In the genomic region with DNA sequence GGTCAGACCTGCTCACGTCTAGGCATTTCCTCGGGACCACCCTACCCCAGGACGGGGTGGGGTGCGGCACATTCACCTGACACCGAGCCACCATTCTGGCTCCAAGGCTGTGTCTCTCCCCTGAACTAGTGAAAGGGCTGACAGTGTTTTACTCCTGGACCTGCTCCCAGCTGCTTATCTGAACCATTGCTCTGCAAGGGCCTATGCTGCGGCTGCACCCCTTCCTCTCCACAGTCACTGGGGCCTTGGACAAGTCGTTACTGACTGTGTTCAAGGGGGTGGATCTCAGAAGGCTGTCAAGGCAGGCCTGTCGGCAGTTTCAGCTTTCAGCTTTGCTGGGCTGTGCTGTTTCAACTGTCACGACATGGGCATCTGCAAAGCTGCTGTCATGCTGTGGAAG, we compare ENCODE assay signal across 1 cellular context.
TF ChIP-seq lines count a peak whose summit lies in the region.

No MANE protein-coding gene starts in this region.

TF ChIP-seq in HepG2, 621 proteins besides CTCF, POLR2A, EP300 and RAD21 (continued from another document):
- TF ChIP-seq, protein P1, sequence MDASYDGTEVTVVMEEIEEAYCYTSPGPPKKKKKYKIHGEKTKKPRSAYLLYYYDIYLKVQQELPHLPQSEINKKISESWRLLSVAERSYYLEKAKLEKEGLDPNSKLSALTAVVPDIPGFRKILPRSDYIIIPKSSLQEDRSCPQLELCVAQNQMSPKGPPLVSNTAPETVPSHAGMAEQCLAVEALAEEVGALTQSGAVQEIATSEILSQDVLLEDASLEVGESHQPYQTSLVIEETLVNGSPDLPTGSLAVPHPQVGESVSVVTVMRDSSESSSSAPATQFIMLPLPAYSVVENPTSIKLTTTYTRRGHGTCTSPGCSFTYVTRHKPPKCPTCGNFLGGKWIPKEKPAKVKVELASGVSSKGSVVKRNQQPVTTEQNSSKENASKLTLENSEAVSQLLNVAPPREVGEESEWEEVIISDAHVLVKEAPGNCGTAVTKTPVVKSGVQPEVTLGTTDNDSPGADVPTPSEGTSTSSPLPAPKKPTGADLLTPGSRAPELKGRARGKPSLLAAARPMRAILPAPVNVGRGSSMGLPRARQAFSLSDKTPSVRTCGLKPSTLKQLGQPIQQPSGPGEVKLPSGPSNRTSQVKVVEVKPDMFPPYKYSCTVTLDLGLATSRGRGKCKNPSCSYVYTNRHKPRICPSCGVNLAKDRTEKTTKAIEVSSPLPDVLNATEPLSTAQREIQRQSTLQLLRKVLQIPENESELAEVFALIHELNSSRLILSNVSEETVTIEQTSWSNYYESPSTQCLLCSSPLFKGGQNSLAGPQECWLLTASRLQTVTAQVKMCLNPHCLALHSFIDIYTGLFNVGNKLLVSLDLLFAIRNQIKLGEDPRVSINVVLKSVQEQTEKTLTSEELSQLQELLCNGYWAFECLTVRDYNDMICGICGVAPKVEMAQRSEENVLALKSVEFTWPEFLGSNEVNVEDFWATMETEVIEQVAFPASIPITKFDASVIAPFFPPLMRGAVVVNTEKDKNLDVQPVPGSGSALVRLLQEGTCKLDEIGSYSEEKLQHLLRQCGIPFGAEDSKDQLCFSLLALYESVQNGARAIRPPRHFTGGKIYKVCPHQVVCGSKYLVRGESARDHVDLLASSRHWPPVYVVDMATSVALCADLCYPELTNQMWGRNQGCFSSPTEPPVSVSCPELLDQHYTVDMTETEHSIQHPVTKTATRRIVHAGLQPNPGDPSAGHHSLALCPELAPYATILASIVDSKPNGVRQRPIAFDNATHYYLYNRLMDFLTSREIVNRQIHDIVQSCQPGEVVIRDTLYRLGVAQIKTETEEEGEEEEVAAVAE (CRISPR knock-in tag; IDR thresholded peaks at IDR 0.05; ENCODE audit: borderline replicate concordance) = no peak
- TF ChIP-seq, protein P2, sequence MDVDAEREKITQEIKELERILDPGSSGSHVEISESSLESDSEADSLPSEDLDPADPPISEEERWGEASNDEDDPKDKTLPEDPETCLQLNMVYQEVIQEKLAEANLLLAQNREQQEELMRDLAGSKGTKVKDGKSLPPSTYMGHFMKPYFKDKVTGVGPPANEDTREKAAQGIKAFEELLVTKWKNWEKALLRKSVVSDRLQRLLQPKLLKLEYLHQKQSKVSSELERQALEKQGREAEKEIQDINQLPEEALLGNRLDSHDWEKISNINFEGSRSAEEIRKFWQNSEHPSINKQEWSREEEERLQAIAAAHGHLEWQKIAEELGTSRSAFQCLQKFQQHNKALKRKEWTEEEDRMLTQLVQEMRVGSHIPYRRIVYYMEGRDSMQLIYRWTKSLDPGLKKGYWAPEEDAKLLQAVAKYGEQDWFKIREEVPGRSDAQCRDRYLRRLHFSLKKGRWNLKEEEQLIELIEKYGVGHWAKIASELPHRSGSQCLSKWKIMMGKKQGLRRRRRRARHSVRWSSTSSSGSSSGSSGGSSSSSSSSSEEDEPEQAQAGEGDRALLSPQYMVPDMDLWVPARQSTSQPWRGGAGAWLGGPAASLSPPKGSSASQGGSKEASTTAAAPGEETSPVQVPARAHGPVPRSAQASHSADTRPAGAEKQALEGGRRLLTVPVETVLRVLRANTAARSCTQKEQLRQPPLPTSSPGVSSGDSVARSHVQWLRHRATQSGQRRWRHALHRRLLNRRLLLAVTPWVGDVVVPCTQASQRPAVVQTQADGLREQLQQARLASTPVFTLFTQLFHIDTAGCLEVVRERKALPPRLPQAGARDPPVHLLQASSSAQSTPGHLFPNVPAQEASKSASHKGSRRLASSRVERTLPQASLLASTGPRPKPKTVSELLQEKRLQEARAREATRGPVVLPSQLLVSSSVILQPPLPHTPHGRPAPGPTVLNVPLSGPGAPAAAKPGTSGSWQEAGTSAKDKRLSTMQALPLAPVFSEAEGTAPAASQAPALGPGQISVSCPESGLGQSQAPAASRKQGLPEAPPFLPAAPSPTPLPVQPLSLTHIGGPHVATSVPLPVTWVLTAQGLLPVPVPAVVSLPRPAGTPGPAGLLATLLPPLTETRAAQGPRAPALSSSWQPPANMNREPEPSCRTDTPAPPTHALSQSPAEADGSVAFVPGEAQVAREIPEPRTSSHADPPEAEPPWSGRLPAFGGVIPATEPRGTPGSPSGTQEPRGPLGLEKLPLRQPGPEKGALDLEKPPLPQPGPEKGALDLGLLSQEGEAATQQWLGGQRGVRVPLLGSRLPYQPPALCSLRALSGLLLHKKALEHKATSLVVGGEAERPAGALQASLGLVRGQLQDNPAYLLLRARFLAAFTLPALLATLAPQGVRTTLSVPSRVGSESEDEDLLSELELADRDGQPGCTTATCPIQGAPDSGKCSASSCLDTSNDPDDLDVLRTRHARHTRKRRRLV (CRISPR knock-in tag; IDR thresholded peaks at IDR 0.05) = no peak
- TF ChIP-seq SIX1 (CRISPR knock-in tag; IDR thresholded peaks at IDR 0.05; ENCODE audit: borderline replicate concordance) (no peak), ISL2 (CRISPR knock-in tag; IDR thresholded peaks at IDR 0.05) (no peak)
